ENCODE assay signal across 8 cellular contexts in the genomic region with DNA sequence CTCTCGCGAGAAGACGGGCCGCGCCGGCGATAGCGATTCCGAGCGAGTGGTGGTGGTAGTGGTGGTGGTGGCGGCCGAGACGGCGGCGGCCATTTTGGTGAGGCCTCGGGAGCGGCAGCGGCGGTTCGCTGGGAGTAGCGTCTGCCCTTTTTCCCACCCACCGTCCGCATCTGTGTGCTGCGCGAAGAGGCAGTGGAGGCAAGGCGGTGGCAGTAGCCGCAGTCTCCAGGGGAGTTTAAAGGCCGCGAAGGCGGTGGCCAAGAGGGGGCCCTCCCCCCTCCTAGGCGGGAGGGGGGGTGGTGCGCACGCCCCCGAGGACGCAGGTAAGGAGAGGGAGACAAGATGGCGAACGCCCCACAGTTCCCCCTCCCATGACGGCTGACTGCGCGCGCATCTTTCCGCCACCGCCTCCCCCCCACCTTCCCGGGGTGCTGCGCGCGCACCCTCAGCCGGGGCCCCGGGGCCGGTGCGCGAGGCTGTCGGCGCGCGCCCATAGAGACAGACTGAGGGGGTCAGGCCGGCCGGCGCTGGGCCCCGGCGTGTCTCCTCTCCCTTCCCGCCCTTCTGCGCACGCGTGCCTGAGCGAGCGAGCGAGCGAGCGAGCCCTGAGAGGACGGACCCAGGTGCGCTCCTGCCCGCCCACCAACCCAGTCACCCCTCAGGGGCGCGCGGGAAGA. TPM values are rescaled to one million over a fixed set of nuclear protein-coding genes. Genes with fewer than 3 reads are reported as not detected.
DNase-seq lines count a peak whose midpoint lies in the region; ATAC-seq and TF ChIP-seq lines count a peak whose summit lies in the region.

No MANE protein-coding gene starts in this region.

- DNase-seq in CD8-positive, alpha-beta memory T cell = peak; percentile 98 to 100 (median 99)
- peak; percentile 95 for DNase-seq in HK-2 (ENCODE audit: unreplicated experiment)
- DNase-seq in NCI-H82 treated with DMSO at 0.1 percent for 48 hours (lab: John Stamatoyannopoulos, UW; ENCODE audit: unreplicated experiment) = peak; percentile 72
- DNase-seq in activated CD4-positive, alpha-beta memory T cell treated with anti-CD3 and anti-CD28 coated beads, Interleukin-2, amount 10 ng/mL, durations not matched to agents 7 days and 5 days = peak; percentile 99
- peak; percentile 99 for DNase-seq in lower lobe of right lung
- DNase-seq in stimulated activated CD4-positive, alpha-beta T cell treated with anti-CD3 and anti-CD28 coated beads, Interleukin-4, amount 100 ng/mL, for 48 hours (ENCODE audit: low read depth in 2 of 2) = peak; percentile 99

- H3K4me3 Mint-ChIP-seq in CD8-positive, alpha-beta memory T cell = peak overlapping the region; percentile 95 to 99 (median 97)
- peak overlapping the region; percentile 98 for H3K4me3 Mint-ChIP-seq in activated CD4-positive, alpha-beta memory T cell treated with anti-CD3 and anti-CD28 coated beads, Interleukin-2, amount 10 ng/mL, durations not matched to agents 7 days and 5 days

- H3K27me3 ChIP-seq in CD8-positive, alpha-beta memory T cell (ENCODE audit: insufficient read depth, low read length, poor library complexity, severe bottlenecking) = no peaks in the 10 kb centered on the region
- no peaks in the 10 kb centered on the region for H3K27me3 ChIP-seq in duodenal mucosa (ENCODE audit: control insufficient read depth in 1 of 2, insufficient read depth in 2 of 2, low read length in 2 of 2)
- H3K27me3 ChIP-seq in lower lobe of right lung (ENCODE audit: low read depth) = no peaks in the 10 kb centered on the region

- peak overlapping the region; percentile 98 for H3K27ac ChIP-seq in CD8-positive, alpha-beta memory T cell (ENCODE audit: low read depth, low read length)
- H3K27ac ChIP-seq in duodenal mucosa (ENCODE audit: low read depth, low read length) = peak overlapping the region; percentile 100
- peak overlapping the region; percentile 100 for H3K27ac ChIP-seq in lower lobe of right lung

- peak overlapping the region; percentile 94 to 98 for H3K9ac ChIP-seq in duodenal mucosa (ENCODE audit: low read depth in 1 of 2, low read length in 2 of 2)

- H3K27ac Mint-ChIP-seq in CD8-positive, alpha-beta memory T cell = peak overlapping the region; percentile 98 to 100 (median 100)
- peak overlapping the region; percentile 96 for H3K27ac Mint-ChIP-seq in activated CD4-positive, alpha-beta memory T cell treated with anti-CD3 and anti-CD28 coated beads, Interleukin-2, amount 10 ng/mL, durations not matched to agents 7 days and 5 days

- TF ChIP-seq CTCF in lower lobe of right lung (IDR thresholded peaks at IDR 0.05) = no peak

- CTCF ChIA-PET in CD8-positive, alpha-beta memory T cell (lab: Charles Lee) = interaction anchor here (1.7 to 2.5 kb wide), 4 partner anchors 39 to 116 kb away, joined by 5 to 21 read pairs (median 8); partner anchors contain the start of genes FBRS and PRR14
- CTCF ChIA-PET in activated CD4-positive, alpha-beta memory T cell treated with anti-CD3 and anti-CD28 coated beads, Interleukin-2, amount 10 ng/mL, durations not matched to agents 7 days and 5 days (lab: Charles Lee) = interaction anchor here (0.6 to 6.1 kb wide), 5 partner anchors 21 to 277 kb away, joined by 3 to 67 read pairs (median 4); partner anchors contain the start of gene FBRS

- H3K9me3 ChIP-seq in CD8-positive, alpha-beta memory T cell (ENCODE audit: low read length) = no peaks in the 10 kb centered on the region
- H3K9me3 ChIP-seq in duodenal mucosa (ENCODE audit: control insufficient read depth in 1 of 2, low read length in 2 of 2) (no peaks in the 10 kb centered on the region), lower lobe of right lung (no peaks in the 10 kb centered on the region)

- ATAC-seq in GM19463 (IDR thresholded peaks at IDR 0.05; ENCODE audit: unreplicated experiment) (peak; percentile 59), lower lobe of right lung (peak; percentile 93 to 95)

- peaks cover 29 to 47% (median 41%) of the 10 kb centered on the region in 3 donors for H3K4me1 Mint-ChIP-seq in CD8-positive, alpha-beta memory T cell
- H3K4me1 Mint-ChIP-seq in activated CD4-positive, alpha-beta memory T cell treated with anti-CD3 and anti-CD28 coated beads, Interleukin-2, amount 10 ng/mL, durations not matched to agents 7 days and 5 days = peaks cover 48% of the 10 kb centered on the region

- intact Hi-C loops in lower lobe of right lung (cut with DNase I) = no loop called here

- peak overlapping the region; percentile 84 for H3K4me3 ChIP-seq in CD8-positive, alpha-beta memory T cell (ENCODE audit: low read length)
- H3K4me3 ChIP-seq in duodenal mucosa (ENCODE audit: low read depth in 1 of 2, low read length in 2 of 2) = peak overlapping the region; percentile 90
- peak overlapping the region; percentile 99 for H3K4me3 ChIP-seq in lower lobe of right lung

- H3K9me3 Mint-ChIP-seq in CD8-positive, alpha-beta memory T cell = peaks cover 0 to 2% (median 0%) of the 10 kb centered on the region in 5 donors
- H3K9me3 Mint-ChIP-seq in activated CD4-positive, alpha-beta memory T cell treated with anti-CD3 and anti-CD28 coated beads, Interleukin-2, amount 10 ng/mL, durations not matched to agents 7 days and 5 days = no peaks in the 10 kb centered on the region

- POLR2A ChIA-PET in CD8-positive, alpha-beta memory T cell (lab: Charles Lee) = interaction anchor here (0.5 to 1.8 kb wide), 6 partner anchors 39 to 88 kb away, joined by 3 to 18 read pairs (median 4); partner anchors contain the start of genes FBRS, PHKG2 and ZNF689
- POLR2A ChIA-PET in activated CD4-positive, alpha-beta memory T cell treated with anti-CD3 and anti-CD28 coated beads, Interleukin-2, amount 10 ng/mL, durations not matched to agents 7 days and 5 days (lab: Charles Lee) = interaction anchor here (0.7 to 5.0 kb wide), 16 partner anchors 14 to 177 kb away, joined by 3 to 68 read pairs (median 4); partner anchors contain the start of genes FBRS, PHKG2, PRR14 and ZNF689

- peaks cover 0 to 3% of the 10 kb centered on the region in 2 donors for H3K27me3 Mint-ChIP-seq in CD8-positive, alpha-beta memory T cell
- H3K27me3 Mint-ChIP-seq in activated CD4-positive, alpha-beta memory T cell treated with anti-CD3 and anti-CD28 coated beads, Interleukin-2, amount 10 ng/mL, durations not matched to agents 7 days and 5 days = no peaks in the 10 kb centered on the region

- peaks cover 0 to 38% (median 5%) of the 10 kb centered on the region in 3 donors for H3K36me3 Mint-ChIP-seq in CD8-positive, alpha-beta memory T cell
- peaks cover 28% of the 10 kb centered on the region for H3K36me3 Mint-ChIP-seq in activated CD4-positive, alpha-beta memory T cell treated with anti-CD3 and anti-CD28 coated beads, Interleukin-2, amount 10 ng/mL, durations not matched to agents 7 days and 5 days (ENCODE audit: low read depth)

- peaks cover 13% of the 10 kb centered on the region for H3K36me3 ChIP-seq in CD8-positive, alpha-beta memory T cell (ENCODE audit: insufficient read depth, low read length)
- H3K36me3 ChIP-seq in duodenal mucosa (ENCODE audit: control insufficient read depth in 1 of 2, insufficient read depth in 2 of 2, low read length in 2 of 2) (peaks cover 17 to 29% of the 10 kb centered on the region in 2 donors), lower lobe of right lung (peaks cover 38% of the 10 kb centered on the region)

- H3K4me1 ChIP-seq in CD8-positive, alpha-beta memory T cell (ENCODE audit: insufficient read depth, low read length) = peaks cover 34% of the 10 kb centered on the region
- peaks cover 14 to 16% of the 10 kb centered on the region in 2 donors for H3K4me1 ChIP-seq in duodenal mucosa (ENCODE audit: control insufficient read depth in 1 of 2, insufficient read depth in 2 of 2, low read length in 2 of 2)
- H3K4me1 ChIP-seq in lower lobe of right lung = peaks cover 34% of the 10 kb centered on the region

RNA-seq across cellular contexts. Expression of gene SRCAP, which starts 0.7 kb away (rescaled TPM):
- 10 to 100 TPM; 75.4 to 76.3 TPM for total RNA-seq in CD8-positive, alpha-beta memory T cell
- polyA plus RNA-seq in CD8-positive, alpha-beta memory T cell = 33.0 TPM
- total RNA-seq in activated CD4-positive, alpha-beta memory T cell treated with anti-CD3 and anti-CD28 coated beads, Interleukin-2, amount 10 ng/mL, durations not matched to agents 7 days and 5 days = 10 to 100 TPM; 63.2 to 65.0 TPM
- total RNA-seq in lower lobe of right lung = 73.8 TPM

RNA-seq across cellular contexts. Expression of gene FBRS, which starts 40.0 kb away (rescaled TPM):
- total RNA-seq in CD8-positive, alpha-beta memory T cell = 100 to 1,000 TPM; 115 to 124 TPM
- polyA plus RNA-seq in CD8-positive, alpha-beta memory T cell = 7.1 TPM
- 100 to 1,000 TPM; 106 to 107 TPM for total RNA-seq in activated CD4-positive, alpha-beta memory T cell treated with anti-CD3 and anti-CD28 coated beads, Interleukin-2, amount 10 ng/mL, durations not matched to agents 7 days and 5 days
- 68.6 TPM for total RNA-seq in lower lobe of right lung

RNA-seq across cellular contexts. Expression of gene PRR14, which starts 47.5 kb away (rescaled TPM):
- total RNA-seq in CD8-positive, alpha-beta memory T cell = 10 to 100 TPM; 87.5 to 92.5 TPM
- 29.7 TPM for polyA plus RNA-seq in CD8-positive, alpha-beta memory T cell
- 10 to 100 TPM; 78.4 to 86.1 TPM for total RNA-seq in activated CD4-positive, alpha-beta memory T cell treated with anti-CD3 and anti-CD28 coated beads, Interleukin-2, amount 10 ng/mL, durations not matched to agents 7 days and 5 days
- 46.3 TPM for total RNA-seq in lower lobe of right lung

RNA-seq across cellular contexts. Expression of gene PHKG2, which starts 49.9 kb away (rescaled TPM):
- 10 to 100 TPM; 31.8 to 32.2 TPM for total RNA-seq in CD8-positive, alpha-beta memory T cell
- 47.0 TPM for polyA plus RNA-seq in CD8-positive, alpha-beta memory T cell
- 10 to 100 TPM; 34.5 to 38.6 TPM for total RNA-seq in activated CD4-positive, alpha-beta memory T cell treated with anti-CD3 and anti-CD28 coated beads, Interleukin-2, amount 10 ng/mL, durations not matched to agents 7 days and 5 days
- total RNA-seq in lower lobe of right lung = 25.5 TPM

Comparison
In these comparisons a context has a peak if more than half of its experiments do, and no peak if none do; other contexts are left out.
1. Peak in every context shown above with its lines: DNase-seq, ATAC-seq, H3K4me3 ChIP-seq and H3K27ac ChIP-seq.